In genomic region chr1:42966688-42967609, GRCh38 we compare ENCODE assay signal across 8 cellular contexts. TPM values are rescaled to one million over a fixed set of nuclear protein-coding genes. Genes with fewer than 3 reads are reported as not detected.
DNase-seq lines count a peak whose midpoint lies in the region; ATAC-seq and TF ChIP-seq lines count a peak whose summit lies in the region.

No MANE protein-coding gene starts in this region.

- in situ Hi-C loops in ACHN (cut with HindIII; ENCODE audit: low pct_ligation_motif_present, low pct_unique_long_range_greater_than_20kb, low sequenced_read_pairs): no loop called here

- H3K36me3 ChIP-seq in sigmoid colon: no peaks in the 10 kb centered on the region

- H3K27ac ChIP-seq in sigmoid colon: peak overlapping the region in 1 of 4 donors; percentile 28

- peaks cover 0 to 19% (median 12%) of the 10 kb centered on the region in 4 donors for H3K4me1 ChIP-seq in sigmoid colon

- H3K9me3 ChIP-seq in sigmoid colon: no peaks in the 10 kb centered on the region

- no peak for TF ChIP-seq EP300 in sigmoid colon (IDR thresholded peaks at IDR 0.05)

- no peak overlapping the region for H3K4me3 ChIP-seq in HFF-Myc (replicated peaks; ENCODE audit: low read depth, low read length)
- H3K4me3 ChIP-seq in epithelial cell of proximal tubule (ENCODE audit: low read depth, low read length): peak overlapping the region; percentile 22
- no peak overlapping the region for H3K4me3 ChIP-seq in sigmoid colon

- H3K27me3 ChIP-seq in sigmoid colon: no peaks in the 10 kb centered on the region

- DNase-seq in ACHN: peak; percentile 94
- DNase-seq in HFF-Myc (ENCODE audit: extremely low read depth, low read depth): peak; percentile 94
- DNase-seq in NOMO-1 treated with DMSO at 0.1 percent for 48 hours (lab: John Stamatoyannopoulos, UW; ENCODE audit: unreplicated experiment): peak; percentile 74
- peak; percentile 85 for DNase-seq in epithelial cell of proximal tubule (ENCODE audit: low read depth)
- peak; percentile 61 for DNase-seq in putamen (ENCODE audit: low spot score)
- no peak for DNase-seq in germinal center (ENCODE audit: low spot score)
- no peak for DNase-seq in sigmoid colon

- ATAC-seq in GM18498 (IDR thresholded peaks at IDR 0.05; ENCODE audit: unreplicated experiment): no peak

- TF ChIP-seq POLR2A in sigmoid colon (IDR thresholded peaks at IDR 0.05): no peak

- WGBS in sigmoid colon, 2 donors: 31 to 72% methylated on average over 10 of the region's 10 CpGs

- TF ChIP-seq CTCF in HFF-Myc (IDR thresholded peaks at IDR 0.05; ENCODE audit: low read depth, low read length, missing control alignments): no peak
- no peak for TF ChIP-seq CTCF in epithelial cell of proximal tubule (conservative IDR thresholded peaks at IDR 0.05; ENCODE audit: low read depth, low read length)
- no peak for TF ChIP-seq CTCF in sigmoid colon (IDR thresholded peaks at IDR 0.05)

- intact Hi-C loops in sigmoid colon (cut with DNase I): no loop called here

RNA-seq across cellular contexts. Expression of gene SLC2A1, which starts 8.3 kb away (rescaled TPM):
- 374 and 598 TPM in 2 replicates for total RNA-seq in epithelial cell of proximal tubule
- total RNA-seq in sigmoid colon: 10 to 100 TPM in 3 of 4 donors, 1 to 10 TPM in 1; 7.7 to 33.5 (median 15.3) TPM
- 10 to 100 TPM in 1 of 3 donors, 1 to 10 TPM in 2; 4.2 to 44.9 (median 8.8) TPM for polyA plus RNA-seq in sigmoid colon

Comparison
In these comparisons a context has a peak if more than half of its experiments do, and no peak if none do; other contexts are left out.
1. DNase-seq: peak in ACHN (single experiment), HFF-Myc (single experiment), NOMO-1 treated with DMSO at 0.1 percent for 48 hours (single experiment), epithelial cell of proximal tubule (single experiment) and putamen (single experiment); none in germinal center (single experiment) and sigmoid colon (single experiment).
2. RNA of gene SLC2A1, which starts 8.3 kb away (total RNA-seq): 374 to 598 TPM in epithelial cell of proximal tubule; 7.7 to 33.5 TPM in sigmoid colon; every median in the first group is over 10 times any median in the second.